16 cellular contexts compared by ENCODE assay signal in the genomic region with DNA sequence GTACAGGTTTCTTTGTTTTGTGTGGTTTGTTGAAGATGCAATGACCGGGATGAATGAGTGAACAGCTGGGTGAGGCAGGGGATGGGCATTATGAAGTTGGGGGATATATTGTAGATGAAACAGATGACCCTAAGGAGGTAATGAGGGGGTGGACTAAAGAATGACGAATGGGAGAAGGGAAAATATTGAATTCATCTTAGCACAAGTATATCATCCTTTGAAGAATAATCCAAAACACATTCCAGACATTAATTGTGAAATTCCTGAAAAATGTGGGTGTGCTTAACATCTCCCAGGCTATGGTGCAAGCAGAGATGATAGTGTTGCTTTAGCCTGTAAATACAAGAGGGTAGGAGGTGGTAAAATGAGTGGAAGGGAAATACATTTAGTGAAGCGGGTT. TPM values are rescaled to one million over a fixed set of nuclear protein-coding genes. Genes with fewer than 3 reads are reported as not detected.
DNase-seq lines count a peak whose midpoint lies in the region; ATAC-seq and TF ChIP-seq lines count a peak whose summit lies in the region.
"Had no signal": no experiment of that assay in that cellular context is flagged by ENCODE, and none has a peak within 500 bp of the region (broad histone marks: within the 10 kb centered on the region; RNA-seq: fewer than 3 reads in every experiment).

No MANE protein-coding gene starts in this region.

- BruUV-seq in Panc1 (replicated peaks; lab: Mats Ljungman, UMichigan), result no TSS peak

- no peak overlapping the region for H3K4me3 Mint-ChIP-seq in nephron

- peaks cover 11% of the 10 kb centered on the region for H3K27me3 Mint-ChIP-seq in nephron (ENCODE audit: low read depth)

- H3K9me3 ChIP-seq in Panc1 (ENCODE audit: control insufficient read depth, insufficient read depth, low read depth, low read length), result no peaks in the 10 kb centered on the region
- H3K9me3 ChIP-seq: left ventricle myocardium inferior had no signal

- no peak for DNase-seq in AG09309 (ENCODE audit: low read depth)
- no peak for DNase-seq in Panc1 (ENCODE audit: low read depth, low spot score)
- peak; percentile 15 for DNase-seq in dermis blood vessel endothelial cell
- no peak for DNase-seq in Kasumi-1 (lab: John Stamatoyannopoulos, UW)
- no peak for DNase-seq in activated gamma-delta T cell treated with Interleukin-2 at 50 U/mL for 16 hours
- DNase-seq in activated naive CD4-positive, alpha-beta T cell (lab: John Stamatoyannopoulos, UW), result no peak
- DNase-seq: activated naive CD4-positive, alpha-beta T cell treated with anti-CD3 and anti-CD28 coated beads, Interleukin-2, amount 50 U/mL, for 16 hours; caudate nucleus; left ventricle myocardium inferior; NCI-H1105 treated with DMSO at 0.1 percent for 48 hours; NCI-H2227 treated with DMSO at 0.1 percent for 48 hours; OCI-M1; stimulated activated naive CD8-positive, alpha-beta T cell treated with anti-CD3 and anti-CD28 coated beads, Interleukin-15, Interleukin-2, amounts not matched to agents 100 U/mL and 50 U/mL, for 24 hours had no signal

- intact Hi-C loops in Panc1 (cut with micrococcal nuclease; ENCODE audit: unreplicated experiment), result no loop called here

- no peaks in the 10 kb centered on the region for H3K36me3 Mint-ChIP-seq in nephron (ENCODE audit: low read depth)

- peaks cover 73% of the 10 kb centered on the region for H3K4me1 ChIP-seq in Panc1 (ENCODE audit: control insufficient read depth, insufficient read depth, low read length)

- ATAC-seq in Panc1, result no peak
- ATAC-seq in GM21515 (IDR thresholded peaks at IDR 0.05; ENCODE audit: unreplicated experiment), result no peak
- ATAC-seq: activated CD4-positive, CD25-positive, alpha-beta regulatory T cell treated with anti-CD3 and anti-CD28 coated beads, Interleukin-2, amount 50 U/mL, for 24 hours; stimulated activated naive CD8-positive, alpha-beta T cell treated with anti-CD3 and anti-CD28 coated beads, Interleukin-15, Interleukin-2, amounts not matched to agents 100 U/mL and 50 U/mL, for 24 hours had no signal

- H3K27ac Mint-ChIP-seq in nephron, result peak overlapping the region in 2 of 3 experiments; percentile 4 to 17

- peaks cover 3% of the 10 kb centered on the region for H3K36me3 ChIP-seq in Panc1 (ENCODE audit: control insufficient read depth, insufficient read depth, low read length)
- H3K36me3 ChIP-seq: left ventricle myocardium inferior had no signal

- peaks cover 59% of the 10 kb centered on the region for H3K4me1 Mint-ChIP-seq in nephron

- POLR2A ChIA-PET in Panc1 (lab: Charles Lee), result no interaction called here

- H3K9me3 Mint-ChIP-seq in nephron, result no peaks in the 10 kb centered on the region

- TF ChIP-seq CTCF in AG09309 (IDR thresholded peaks at IDR 0.05; ENCODE audit: control insufficient read depth, insufficient read depth, low read depth, low read length, missing control alignments), result no peak
- TF ChIP-seq CTCF in Panc1 (IDR thresholded peaks at IDR 0.05), result no peak
- TF ChIP-seq CTCF in nephron (IDR thresholded peaks at IDR 0.05; ENCODE audit: unreplicated experiment in 3 of 3), result no peak

- H3K27ac ChIP-seq in Panc1 (ENCODE audit: low read length), result peak overlapping the region; percentile 98
- H3K27ac ChIP-seq: left ventricle myocardium inferior had no signal

- CTCF ChIA-PET in Panc1 (lab: Charles Lee), result no interaction called here

- in situ Hi-C loops in Panc1 (cut with HindIII; ENCODE audit: low pct_unique_long_range_greater_than_20kb, low sequenced_read_pairs), result no loop called here

- peak overlapping the region; percentile 6 for H3K4me3 ChIP-seq in AG09309 (ENCODE audit: control insufficient read depth, low read depth, low read length)
- H3K4me3 ChIP-seq in Panc1 (ENCODE audit: low read depth in 2 of 2, low read length in 2 of 2), result peak overlapping the region; percentile 2 to 99; a peak in 1 of 4 replicates
- H3K4me3 ChIP-seq: left ventricle myocardium inferior had no signal

- no peaks in the 10 kb centered on the region for H3K27me3 ChIP-seq in Panc1 (ENCODE audit: control insufficient read depth, insufficient read depth, low read length)

RNA-seq across cellular contexts. Expression of a gene that starts 5.8 kb away (rescaled TPM):
- total RNA-seq in Panc1 (2021; ENCODE audit: unreplicated experiment) (290 TPM), dermis blood vessel endothelial cell (765 and 891 TPM in 2 replicates)
- 285 TPM for polyA plus RNA-seq in Panc1 (2012; ENCODE audit: insufficient read length)
